In the genomic region with DNA sequence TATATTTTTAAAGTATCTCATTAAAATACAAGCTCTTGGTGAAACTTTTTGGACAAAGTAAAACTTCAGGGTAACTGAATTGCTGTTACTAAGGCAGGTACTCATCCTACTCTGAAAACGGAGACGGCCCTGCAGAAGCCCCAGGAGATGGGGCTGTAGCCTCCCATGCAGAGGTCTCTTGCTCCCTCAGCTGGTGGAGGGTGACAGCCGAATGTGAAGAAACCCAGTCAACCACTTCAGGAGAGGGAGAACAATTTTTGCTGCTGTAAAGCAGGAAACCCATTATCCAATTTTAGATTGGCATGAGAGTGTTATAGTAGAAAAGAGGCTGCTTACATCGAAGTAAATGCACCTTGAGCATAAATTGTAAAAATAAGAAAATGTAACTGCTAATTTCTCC, we compare ENCODE assay signal across 8 cellular contexts.
DNase-seq lines count a peak whose midpoint lies in the region; ATAC-seq, FAIRE-seq and TF ChIP-seq lines count a peak whose summit lies in the region.
"Not testable (repeated sequence)": the region's sequence is repeated elsewhere in the genome, so short reads cannot be mapped to it uniquely, and the experiment has no call there.

No MANE protein-coding gene starts in this region.

- H3K4me1 Mint-ChIP-seq in CD8-positive, alpha-beta T cell (ENCODE audit: low read depth), result not testable (repeated sequence)

- H3K9me3 ChIP-seq in CD8-positive, alpha-beta T cell (ENCODE audit: low read length); K562 (replicated peaks; ENCODE audit: control insufficient read depth, insufficient read depth, low read depth, low read length); keratinocyte (ENCODE audit: control insufficient read depth, low read depth, low read length): not testable (repeated sequence)

- in situ Hi-C loops in KBM-7 (cut with MboI; ENCODE audit: low pct_unique_long_range_greater_than_20kb, low sequenced_read_pairs); K562 (cut with MboI): not testable (repeated sequence)

- H3K4me3 ChIP-seq in CD8-positive, alpha-beta T cell (ENCODE audit: low read depth, low read length); K562; keratinocyte (ENCODE audit: control insufficient read depth in 2 of 3, extremely low read depth in 1 of 3, insufficient read depth in 2 of 3, low read depth in 1 of 3, low read length in 3 of 3): not testable (repeated sequence)

- FAIRE-seq in K562 (lab: Jason Lieb, UNC) (peak; percentile 92), keratinocyte (lab: Jason Lieb, UNC) (peak; percentile 75)

- DNase-seq in CD8-positive, alpha-beta T cell; K562 (ENCODE audit: extremely low read depth in 1 of 4, low spot score in 3 of 4); keratinocyte (ENCODE audit: low read depth, low spot score); sciatic nerve (ENCODE audit: low spot score): not testable (repeated sequence)
- DNase-seq in KBM-7, result peak; percentile 1
- peak; percentile 10 for DNase-seq in NCI-H510A (lab: John Stamatoyannopoulos, UW)
- DNase-seq in SK-N-DZ (ENCODE audit: low spot score), result peak; percentile 44

- not testable (repeated sequence) for TF ChIP-seq CTCF in CD8-positive, alpha-beta T cell (IDR thresholded peaks at IDR 0.05); K562 (IDR thresholded peaks at IDR 0.05 in 2 of 3, conservative IDR thresholded peaks at IDR 0.05 in 1 of 3; ENCODE audit: insufficient read depth in 2 of 3, low read depth in 1 of 3, low read length in 3 of 3); keratinocyte (optimal IDR thresholded peaks at IDR 0.05 in 1 of 3, IDR thresholded peaks at IDR 0.05 in 1 of 3, conservative IDR thresholded peaks at IDR 0.05 in 1 of 3; ENCODE audit: extremely low read depth in 1 of 3, insufficient read depth in 2 of 3, low read length in 3 of 3)

- H3K9ac ChIP-seq in K562 (ENCODE audit: insufficient read depth in 1 of 2, low read depth in 2 of 2, low read length in 2 of 2); keratinocyte (ENCODE audit: control insufficient read depth, extremely low read depth, insufficient read depth, low read length): not testable (repeated sequence)

- not testable (repeated sequence) for TF ChIP-seq POLR2A in K562 (conservative IDR thresholded peaks at IDR 0.05)

- peak; percentile 59 for ATAC-seq in CD8-positive, alpha-beta T cell
- ATAC-seq in GM21737 (IDR thresholded peaks at IDR 0.05; ENCODE audit: unreplicated experiment), result peak; percentile 78
- peak; percentile 69 for ATAC-seq in K562
- ATAC-seq in sciatic nerve, result peak; percentile 48

- intact Hi-C loops in CD8-positive, alpha-beta T cell (cut with DNase I, micrococcal nuclease); K562 (cut with micrococcal nuclease); sciatic nerve (cut with DNase I): not testable (repeated sequence)

- H3K27me3 ChIP-seq in CD8-positive, alpha-beta T cell (ENCODE audit: insufficient read depth, low read length); K562 (ENCODE audit: control insufficient read depth in 2 of 2, insufficient read depth in 2 of 2, low read length in 2 of 2); keratinocyte (ENCODE audit: control insufficient read depth, extremely low read depth, insufficient read depth, low read length): not testable (repeated sequence)

- not testable (repeated sequence) for H3K4me1 ChIP-seq in CD8-positive, alpha-beta T cell (ENCODE audit: insufficient read depth, low read length); K562 (replicated peaks in 1 of 2; ENCODE audit: control insufficient read depth in 2 of 2, insufficient read depth in 2 of 2, low read length in 2 of 2); keratinocyte (ENCODE audit: control insufficient read depth, extremely low read depth, insufficient read depth, low read length)

- not testable (repeated sequence) for H3K4me2 ChIP-seq in K562 (ENCODE audit: insufficient read depth, low read length); keratinocyte (ENCODE audit: control insufficient read depth, extremely low read depth, insufficient read depth, low read depth, low read length)

- 0% methylated on average over 1 of the region's 4 CpGs for WGBS in K562 (ENCODE audit: insufficient coverage, low coverage, missing lambda C conversion rate)

- H3K4me3 Mint-ChIP-seq in CD8-positive, alpha-beta T cell, result not testable (repeated sequence)

- not testable (repeated sequence) for H3K27ac Mint-ChIP-seq in CD8-positive, alpha-beta T cell

- not testable (repeated sequence) for TF ChIP-seq RAD21 in K562 (CRISPR knock-in tag; conservative IDR thresholded peaks at IDR 0.05 in 1 of 2, IDR thresholded peaks at IDR 0.05 in 1 of 2)

- not testable (repeated sequence) for H3K27me3 Mint-ChIP-seq in CD8-positive, alpha-beta T cell (ENCODE audit: low read depth)

- not testable (repeated sequence) for BruUV-seq in K562 (replicated peaks; lab: Mats Ljungman, UMichigan)

- H2AFZ ChIP-seq in K562 (ENCODE audit: low read depth, low read length); keratinocyte (ENCODE audit: control insufficient read depth, low read length): not testable (repeated sequence)

- CTCF ChIA-PET in CD8-positive, alpha-beta T cell (lab: Charles Lee); K562 (lab: Yijun Ruan, JAX; ENCODE audit: low intra/inter-chr PET ratio): not testable (repeated sequence)

- POLR2A ChIA-PET in CD8-positive, alpha-beta T cell (lab: Charles Lee); K562 (lab: Yijun Ruan, JAX): not testable (repeated sequence)

- not testable (repeated sequence) for H3K36me3 ChIP-seq in CD8-positive, alpha-beta T cell (ENCODE audit: insufficient read depth, low read length); K562 (ENCODE audit: control insufficient read depth, insufficient read depth, low read length); keratinocyte (ENCODE audit: control insufficient read depth in 2 of 2, extremely low read depth in 1 of 2, insufficient read depth in 2 of 2, low read length in 2 of 2)

- dilution Hi-C loops in keratinocyte (cut with MboI; ENCODE audit: extremely low pct_ligation_motif_present, low sequenced_read_pairs), result not testable (repeated sequence)

- not testable (repeated sequence) for H3K27ac ChIP-seq in CD8-positive, alpha-beta T cell (ENCODE audit: low read depth, low read length); K562 (ENCODE audit: extremely low read depth, low read depth, low read length); keratinocyte (ENCODE audit: control insufficient read depth, insufficient read depth, low read length)

- not testable (repeated sequence) for H3K9me3 Mint-ChIP-seq in CD8-positive, alpha-beta T cell

- not testable (repeated sequence) for H3K9me1 ChIP-seq in K562 (ENCODE audit: control insufficient read depth, insufficient read depth, low read length); keratinocyte (ENCODE audit: control insufficient read depth, extremely low read depth, insufficient read depth, low read length)

- H3K36me3 Mint-ChIP-seq in CD8-positive, alpha-beta T cell, result not testable (repeated sequence)

- H3K79me2 ChIP-seq in K562 (ENCODE audit: control insufficient read depth, insufficient read depth, low read length); keratinocyte (ENCODE audit: control insufficient read depth, insufficient read depth, low read length): not testable (repeated sequence)

- not testable (repeated sequence) for TF ChIP-seq EP300 in K562 (IDR thresholded peaks at IDR 0.05; ENCODE audit: low read length)

- not testable (repeated sequence) for H4K20me1 ChIP-seq in K562 (replicated peaks; ENCODE audit: control insufficient read depth, insufficient read depth, low read length); keratinocyte (ENCODE audit: control insufficient read depth, extremely low read depth, insufficient read depth, low read length)
